Comparison of ENCODE assay signal across 1 cellular context in the genomic region with DNA sequence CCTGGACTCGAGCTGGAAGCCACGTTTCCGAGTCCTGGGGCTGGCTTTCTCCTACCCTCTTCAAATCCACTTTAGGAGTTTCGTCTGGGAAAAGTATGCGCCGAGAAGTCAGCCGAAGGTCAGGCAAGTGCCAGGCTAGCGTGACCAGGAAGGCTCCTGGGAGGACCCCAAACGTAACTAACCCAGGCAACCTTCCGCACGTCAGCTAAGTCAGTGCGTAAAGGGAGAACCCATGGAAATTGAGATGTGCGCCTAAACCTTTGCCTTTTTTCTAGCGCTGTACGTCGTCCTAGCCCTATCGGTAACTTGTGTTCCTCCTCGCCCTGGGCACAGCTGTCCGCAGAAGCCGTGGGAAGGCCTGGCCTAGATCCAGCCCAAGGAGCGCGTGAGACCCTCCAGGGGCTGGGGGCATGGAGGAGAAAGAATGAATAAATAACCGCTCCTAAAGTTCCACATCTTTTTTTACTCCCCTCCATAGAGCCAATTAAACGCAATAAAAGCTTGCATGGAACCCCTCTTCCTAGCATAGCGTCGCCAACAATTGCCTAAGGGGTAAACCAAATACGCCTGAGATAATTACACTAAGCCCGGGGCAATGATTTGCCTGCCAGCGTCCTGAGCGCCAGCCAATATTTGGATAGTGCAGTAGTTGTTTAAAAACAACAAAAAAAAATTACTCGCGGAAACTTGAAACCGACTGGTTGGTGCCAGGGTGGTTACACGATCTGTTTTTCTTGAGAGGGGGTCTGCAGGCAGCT.
TF ChIP-seq lines count a peak whose summit lies in the region.

No MANE protein-coding gene starts in this region.

TF ChIP-seq in HepG2, 621 proteins besides CTCF, POLR2A, EP300 and RAD21 (continued from another document):
- TF ChIP-seq CSRNP2 (CRISPR knock-in tag; conservative IDR thresholded peaks at IDR 0.05; ENCODE audit: low read depth) (no peak), PHF8 (CRISPR knock-in tag; IDR thresholded peaks at IDR 0.05) (no peak)
